Comparison of ENCODE assay signal across 20 cellular contexts in genomic region chr20:35625584-35626385, GRCh38. TPM values are rescaled to one million over a fixed set of nuclear protein-coding genes. Genes with fewer than 3 reads are reported as not detected.
DNase-seq lines count a peak whose midpoint lies in the region; ATAC-seq and TF ChIP-seq lines count a peak whose summit lies in the region.
"Had no signal": no experiment of that assay in that cellular context is flagged by ENCODE, and none has a peak within 500 bp of the region (broad histone marks: within the 10 kb centered on the region; RNA-seq: fewer than 3 reads in every experiment).

No MANE protein-coding gene starts in this region.

- no peaks in the 10 kb centered on the region for H3K27me3 ChIP-seq in RWPE2 (ENCODE audit: insufficient read depth, poor library complexity, severe bottlenecking)
- H3K27me3 ChIP-seq: gastrocnemius medialis, stomach, upper lobe of left lung had no signal

- H3K9me3 Mint-ChIP-seq in activated naive CD4-positive, alpha-beta T cell treated with anti-CD3 and anti-CD28 coated beads, Interleukin-2, amount 50 U/mL, for 24 hours: no peaks in the 10 kb centered on the region
- no peaks in the 10 kb centered on the region for H3K9me3 Mint-ChIP-seq in stimulated activated effector memory CD8-positive, alpha-beta T cell treated with anti-CD3 and anti-CD28 coated beads, Interleukin-12 subunit alpha, Interleukin-12 subunit beta, amount 100 ng/mL, for 72 hours
- no peaks in the 10 kb centered on the region for H3K9me3 Mint-ChIP-seq in mesothelial cell of epicardium

- no peaks in the 10 kb centered on the region for H3K4me1 ChIP-seq in RWPE2 (ENCODE audit: insufficient read depth, poor library complexity, severe bottlenecking)
- H3K4me1 ChIP-seq: gastrocnemius medialis, stomach had no signal

- peaks cover 78% of the 10 kb centered on the region for H3K36me3 ChIP-seq in RWPE2 (ENCODE audit: low read depth)

- no peaks in the 10 kb centered on the region for H3K9me3 ChIP-seq in RWPE2 (ENCODE audit: severe bottlenecking)
- H3K9me3 ChIP-seq: gastrocnemius medialis, mucosa of descending colon, SK-N-SH, stomach, upper lobe of left lung had no signal

- H3K4me3 Mint-ChIP-seq in activated naive CD4-positive, alpha-beta T cell treated with anti-CD3 and anti-CD28 coated beads, Interleukin-2, amount 50 U/mL, for 24 hours: no peak overlapping the region
- H3K4me3 Mint-ChIP-seq in stimulated activated effector memory CD8-positive, alpha-beta T cell treated with anti-CD3 and anti-CD28 coated beads, Interleukin-12 subunit alpha, Interleukin-12 subunit beta, amount 100 ng/mL, for 72 hours: no peak overlapping the region
- no peak overlapping the region for H3K4me3 Mint-ChIP-seq in mesothelial cell of epicardium

- no peak for DNase-seq in activated naive CD4-positive, alpha-beta T cell (lab: John Stamatoyannopoulos, UW)
- DNase-seq in RWPE2 (ENCODE audit: low spot score) (peak; percentile 63), ecto neural progenitor cell (ENCODE audit: low spot score) (peak; percentile 25), mesothelial cell of epicardium (ENCODE audit: low spot score in 2 of 2, unreplicated experiment in 2 of 2) (no peak), AML-193 (lab: John Stamatoyannopoulos, UW) (no peak)
- DNase-seq in stimulated activated effector memory CD8-positive, alpha-beta T cell treated with anti-CD3 and anti-CD28 coated beads, Interleukin-12 subunit alpha, Interleukin-12 subunit beta, amount 100 ng/mL, for 72 hours (ENCODE audit: low spot score in 2 of 2): no peak
- DNase-seq: activated gamma-delta T cell, dermis blood vessel endothelial cell, erythroblast, gastrocnemius medialis, mucosa of descending colon, NCI-H1105 treated with DMSO at 0.1 percent for 48 hours, NCI-H774, nucleus accumbens, right cardiac atrium, SK-N-SH, stomach, upper lobe of left lung had no signal

- H3K27me3 Mint-ChIP-seq in activated naive CD4-positive, alpha-beta T cell treated with anti-CD3 and anti-CD28 coated beads, Interleukin-2, amount 50 U/mL, for 24 hours: no peaks in the 10 kb centered on the region
- no peaks in the 10 kb centered on the region for H3K27me3 Mint-ChIP-seq in mesothelial cell of epicardium (ENCODE audit: low read depth)

- peak overlapping the region; percentile 0 for H3K27ac ChIP-seq in RWPE2 (ENCODE audit: poor library complexity, severe bottlenecking)
- H3K27ac ChIP-seq: gastrocnemius medialis, stomach, upper lobe of left lung had no signal

- TF ChIP-seq CTCF in RWPE2 (IDR thresholded peaks at IDR 0.05; ENCODE audit: poor library complexity, severe bottlenecking) (no peak), mesothelial cell of epicardium (IDR thresholded peaks at IDR 0.05; ENCODE audit: unreplicated experiment) (no peak)

- peak overlapping the region; percentile 81 for H3K27ac Mint-ChIP-seq in activated naive CD4-positive, alpha-beta T cell treated with anti-CD3 and anti-CD28 coated beads, Interleukin-2, amount 50 U/mL, for 24 hours
- peak overlapping the region; percentile 79 for H3K27ac Mint-ChIP-seq in stimulated activated effector memory CD8-positive, alpha-beta T cell treated with anti-CD3 and anti-CD28 coated beads, Interleukin-12 subunit alpha, Interleukin-12 subunit beta, amount 100 ng/mL, for 72 hours
- no peak overlapping the region for H3K27ac Mint-ChIP-seq in mesothelial cell of epicardium

- 0 out of 3 replicates have a peak, but pooled peaks have one; percentile 2 for ATAC-seq in RWPE2 (ENCODE audit: low read depth)
- ATAC-seq in stimulated activated effector memory CD8-positive, alpha-beta T cell treated with anti-CD3 and anti-CD28 coated beads, Interleukin-12 subunit alpha, Interleukin-12 subunit beta, amount 100 ng/mL, for 72 hours: no peak
- no peak for ATAC-seq in GM18519 (IDR thresholded peaks at IDR 0.05; ENCODE audit: low FRiP score, unreplicated experiment)
- ATAC-seq: gastrocnemius medialis, mucosa of descending colon had no signal

- H3K4me3 ChIP-seq in RWPE2 (ENCODE audit: severe bottlenecking): no peak overlapping the region
- H3K4me3 ChIP-seq: gastrocnemius medialis, mucosa of descending colon, stomach, upper lobe of left lung had no signal

- H3K36me3 Mint-ChIP-seq in activated naive CD4-positive, alpha-beta T cell treated with anti-CD3 and anti-CD28 coated beads, Interleukin-2, amount 50 U/mL, for 24 hours: peaks cover 10% of the 10 kb centered on the region
- H3K36me3 Mint-ChIP-seq in stimulated activated effector memory CD8-positive, alpha-beta T cell treated with anti-CD3 and anti-CD28 coated beads, Interleukin-12 subunit alpha, Interleukin-12 subunit beta, amount 100 ng/mL, for 72 hours: peaks cover 91% of the 10 kb centered on the region
- peaks cover 43% of the 10 kb centered on the region for H3K36me3 Mint-ChIP-seq in mesothelial cell of epicardium

- H3K4me1 Mint-ChIP-seq in activated naive CD4-positive, alpha-beta T cell treated with anti-CD3 and anti-CD28 coated beads, Interleukin-2, amount 50 U/mL, for 24 hours: no peaks in the 10 kb centered on the region
- no peaks in the 10 kb centered on the region for H3K4me1 Mint-ChIP-seq in stimulated activated effector memory CD8-positive, alpha-beta T cell treated with anti-CD3 and anti-CD28 coated beads, Interleukin-12 subunit alpha, Interleukin-12 subunit beta, amount 100 ng/mL, for 72 hours
- H3K4me1 Mint-ChIP-seq in mesothelial cell of epicardium: no peaks in the 10 kb centered on the region

RNA-seq across cellular contexts. Expression of gene SPAG4, which starts 10.2 kb away (rescaled TPM):
- total RNA-seq in mesothelial cell of epicardium: 4.0 to 5.5 TPM (median 4.2 TPM) in 3 replicates

RNA-seq across cellular contexts. Expression of gene CPNE1, which starts 38.9 kb away (rescaled TPM):
- total RNA-seq in mesothelial cell of epicardium: 221 to 246 TPM (median 238 TPM) in 3 replicates

RNA-seq across cellular contexts. Expression of gene RBM12, which starts 38.9 kb away (rescaled TPM):
- total RNA-seq in mesothelial cell of epicardium: 154 to 158 TPM (median 156 TPM) in 3 replicates

Comparison
In these comparisons a context has a peak if more than half of its experiments do, and no peak if none do; other contexts are left out.
1. DNase-seq: peak in RWPE2 (single experiment) and ecto neural progenitor cell (single experiment); none in activated naive CD4-positive, alpha-beta T cell (0 of 4), stimulated activated effector memory CD8-positive, alpha-beta T cell treated with anti-CD3 and anti-CD28 coated beads, Interleukin-12 subunit alpha, Interleukin-12 subunit beta, amount 100 ng/mL, for 72 hours (0 of 2), mesothelial cell of epicardium (0 of 2) and AML-193 (0 of 2).